Comparison of ENCODE assay signal across 8 cellular contexts in genomic region chr1:10472220-10473144, GRCh38. TPM values are rescaled to one million over a fixed set of nuclear protein-coding genes. Genes with fewer than 3 reads are reported as not detected.
DNase-seq lines count a peak whose midpoint lies in the region; ATAC-seq and TF ChIP-seq lines count a peak whose summit lies in the region.

A gene with protein sequence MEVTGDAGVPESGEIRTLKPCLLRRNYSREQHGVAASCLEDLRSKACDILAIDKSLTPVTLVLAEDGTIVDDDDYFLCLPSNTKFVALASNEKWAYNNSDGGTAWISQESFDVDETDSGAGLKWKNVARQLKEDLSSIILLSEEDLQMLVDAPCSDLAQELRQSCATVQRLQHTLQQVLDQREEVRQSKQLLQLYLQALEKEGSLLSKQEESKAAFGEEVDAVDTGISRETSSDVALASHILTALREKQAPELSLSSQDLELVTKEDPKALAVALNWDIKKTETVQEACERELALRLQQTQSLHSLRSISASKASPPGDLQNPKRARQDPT (minus strand): TSS chr1:10472529. CDS start chr1:10472458, 71 bp downstream.

- DNase-seq in DMS 273 treated with DMSO at 0.1 percent for 48 hours (lab: John Stamatoyannopoulos, UW) (peak; percentile 98), KBM-7 (peak; percentile 97)
- peak; percentile 91 for DNase-seq in activated T-cell treated with anti-CD3 and anti-CD28 coated beads, Interleukin-2, amount 50 U/mL, for 24 hours
- DNase-seq in stimulated activated CD8-positive, alpha-beta memory T cell treated with anti-CD3 and anti-CD28 coated beads, Interleukin-7, amount 100 ng/mL, for 24 hours (ENCODE audit: low read depth), result peak; percentile 83

- ATAC-seq in GM21576 (IDR thresholded peaks at IDR 0.05; ENCODE audit: unreplicated experiment), result peak; percentile 77
- peak; percentile 88 for ATAC-seq in esophagus mucosa

- peak within 1 kb of the TSS; percentile 67 for H3K27ac ChIP-seq in muscle layer of colon (ENCODE audit: low read depth, low read length)

- H3K4me1 ChIP-seq in muscle layer of colon (ENCODE audit: insufficient read depth, low read length), result peaks cover 21% of the 10 kb centered on the region

- peak within 1 kb of the TSS; percentile 98 for H3K4me3 Mint-ChIP-seq in activated T-cell treated with anti-CD3 and anti-CD28 coated beads, Interleukin-2, amount 50 U/mL, for 24 hours

- H3K27ac Mint-ChIP-seq in activated T-cell treated with anti-CD3 and anti-CD28 coated beads, Interleukin-2, amount 50 U/mL, for 24 hours, result peak within 1 kb of the TSS; percentile 98

- peaks cover 46% of the 10 kb centered on the region for H3K4me1 Mint-ChIP-seq in activated T-cell treated with anti-CD3 and anti-CD28 coated beads, Interleukin-2, amount 50 U/mL, for 24 hours (ENCODE audit: low read depth)

- no peaks in the 10 kb centered on the region for H3K27me3 ChIP-seq in muscle layer of colon (ENCODE audit: control insufficient read depth in 1 of 2, insufficient read depth in 2 of 2, low read length in 2 of 2)

- in situ Hi-C loops in KBM-7 (cut with MboI; ENCODE audit: low pct_unique_long_range_greater_than_20kb, low sequenced_read_pairs), result no loop called here

- H3K4me3 ChIP-seq in muscle layer of colon (ENCODE audit: low read depth in 1 of 2, low read length in 2 of 2), result peak within 1 kb of the TSS; percentile 66 to 92

- H3K36me3 ChIP-seq in muscle layer of colon (ENCODE audit: insufficient read depth, low read length), result peaks cover 10% of the 10 kb centered on the region

- peaks cover 51% of the 10 kb centered on the region for H3K36me3 Mint-ChIP-seq in activated T-cell treated with anti-CD3 and anti-CD28 coated beads, Interleukin-2, amount 50 U/mL, for 24 hours (ENCODE audit: low read depth)

- H3K27me3 Mint-ChIP-seq in activated T-cell treated with anti-CD3 and anti-CD28 coated beads, Interleukin-2, amount 50 U/mL, for 24 hours, result no peaks in the 10 kb centered on the region

- no peaks in the 10 kb centered on the region for H3K9me3 ChIP-seq in muscle layer of colon (ENCODE audit: low read length)

- H3K9me3 Mint-ChIP-seq in activated T-cell treated with anti-CD3 and anti-CD28 coated beads, Interleukin-2, amount 50 U/mL, for 24 hours, result no peaks in the 10 kb centered on the region

- H3K9ac ChIP-seq in muscle layer of colon (ENCODE audit: low read length), result peak within 1 kb of the TSS; percentile 75

TF ChIP-seq in PFSK-1, 5 proteins besides CTCF, POLR2A, EP300 and RAD21:
- TF ChIP-seq REST (IDR thresholded peaks at IDR 0.05; ENCODE audit: insufficient read depth in 1 of 2, low read depth in 2 of 2, low read length in 2 of 2) (no peak), TAF1 (IDR thresholded peaks at IDR 0.05; ENCODE audit: borderline replicate concordance, insufficient read depth, low read length) (peak; percentile 52; the same call in 1 of the 2 replicates), SIN3A (IDR thresholded peaks at IDR 0.05; ENCODE audit: borderline replicate concordance, insufficient read depth, low read length) (peak; percentile 85; the same call in 1 of the 2 replicates), POLR2AphosphoS5 (IDR thresholded peaks at IDR 0.05; ENCODE audit: low read depth, low read length) (peak; percentile 85), FOXP2 (optimal IDR thresholded peaks at IDR 0.05; ENCODE audit: borderline replicate concordance, extremely low read depth, extremely low read length, insufficient read depth) (peak; percentile 43)

RNA-seq across cellular contexts. Expression of the gene that starts here (rescaled TPM):
- polyA plus RNA-seq in PFSK-1 (2012; ENCODE audit: insufficient read length, low read depth), result 93.8 TPM
- total RNA-seq in esophagus mucosa, result 31.6 TPM

Comparison
In these comparisons a context has a peak if more than half of its experiments do, and no peak if none do; other contexts are left out.
1. Peak in every context shown above with its lines: DNase-seq, ATAC-seq, H3K4me3 ChIP-seq and H3K27ac ChIP-seq.